In genomic region chr3:161957467-161957866, GRCh38 we compare ENCODE assay signal across 1 cellular context.
TF ChIP-seq lines count a peak whose summit lies in the region.

No MANE protein-coding gene starts in this region.

TF ChIP-seq in IMR-90, 13 proteins besides CTCF, POLR2A, EP300 and RAD21 (continued from another document):
- no peak for TF ChIP-seq CEBPB (IDR thresholded peaks at IDR 0.05; ENCODE audit: low read depth, low read length)
- no peak for TF ChIP-seq MAFK (IDR thresholded peaks at IDR 0.05; ENCODE audit: low read depth, low read length)
- no peak for TF ChIP-seq ELK1 (IDR thresholded peaks at IDR 0.05; ENCODE audit: borderline replicate concordance, low read depth, low read length)
- TF ChIP-seq BHLHE40 (IDR thresholded peaks at IDR 0.05; ENCODE audit: low read depth, low read length) = no peak
- no peak for TF ChIP-seq MAZ (IDR thresholded peaks at IDR 0.05; ENCODE audit: borderline replicate concordance, low read depth, low read length)
